In genomic region chr5:56815657-56816545, GRCh38 we compare ENCODE assay signal across 8 cellular contexts. TPM values are rescaled to one million over a fixed set of nuclear protein-coding genes. Genes with fewer than 3 reads are reported as not detected.
DNase-seq lines count a peak whose midpoint lies in the region; ATAC-seq lines count a peak whose summit lies in the region.

No MANE protein-coding gene starts in this region.

- H3K36me3 ChIP-seq in iPS DF 6.9 (ENCODE audit: control insufficient read depth, insufficient read depth, low read length) (no peaks in the 10 kb centered on the region), skeletal muscle satellite cell (ENCODE audit: insufficient read depth, low read length) (no peaks in the 10 kb centered on the region)

- H3K27ac ChIP-seq in iPS DF 6.9 (ENCODE audit: low read length) = no peak overlapping the region

- peak overlapping the region; percentile 83 for H3K9ac ChIP-seq in skeletal muscle satellite cell (ENCODE audit: low read depth, low read length)

- H3K27me3 ChIP-seq in iPS DF 6.9 (ENCODE audit: control insufficient read depth, insufficient read depth, low read length) (no peaks in the 10 kb centered on the region; the same call in 1 of the 2 replicates), skeletal muscle satellite cell (ENCODE audit: control insufficient read depth, insufficient read depth, low read length) (peaks cover 11% of the 10 kb centered on the region)

- ATAC-seq in GM19035 (IDR thresholded peaks at IDR 0.05; ENCODE audit: unreplicated experiment) = peak; percentile 33
- peak; percentile 29 for ATAC-seq in HG03159 (IDR thresholded peaks at IDR 0.05; ENCODE audit: unreplicated experiment)

- H3K4me3 ChIP-seq in iPS DF 6.9 (ENCODE audit: low read length) (peak overlapping the region; percentile 93), skeletal muscle satellite cell (ENCODE audit: low read length) (peak overlapping the region; percentile 98)

- WGBS in iPS DF 6.9 (ENCODE audit: insufficient coverage, insufficient read length) = no CpG with 5 or more reads among the region's 116 CpGs

- H3K9me3 ChIP-seq in iPS DF 6.9 (ENCODE audit: control insufficient read depth, insufficient read depth, low read length) (no peaks in the 10 kb centered on the region), skeletal muscle satellite cell (replicated peaks; ENCODE audit: low read length) (no peaks in the 10 kb centered on the region)

- DNase-seq in AG08396 (ENCODE audit: low spot score) (peak; percentile 43), SK-N-DZ (ENCODE audit: low spot score) (peak; percentile 7), anterior cingulate cortex (lab: John Stamatoyannopoulos, UW) (peak in 34 of 58 donors; percentile 23 to 84 (median 69)), iPS DF 6.9 (ENCODE audit: low read depth, low spot score) (no peak), SHP77 treated with DMSO at 0.1 percent for 48 hours (lab: John Stamatoyannopoulos, UW) (no peak)

- H3K4me1 ChIP-seq in iPS DF 6.9 (ENCODE audit: control insufficient read depth, insufficient read depth, low read length) (peaks cover 2% of the 10 kb centered on the region; the same call in 1 of the 2 replicates), skeletal muscle satellite cell (ENCODE audit: control insufficient read depth, insufficient read depth, low read length) (peaks cover 18% of the 10 kb centered on the region)

- H3K4me2 ChIP-seq in skeletal muscle satellite cell (ENCODE audit: low read length) = peak overlapping the region; percentile 100

RNA-seq across cellular contexts. Expression of gene MAP3K1, which starts 0.6 kb away (rescaled TPM):
- polyA plus RNA-seq in SK-N-DZ (2014; cell fraction: cytosol; rRNA removed) = 6.0 and 7.7 TPM in 2 replicates
- 6.1 and 6.8 TPM in 2 replicates for polyA plus RNA-seq in SK-N-DZ (2014; cell fraction: nucleus; rRNA removed)
- total RNA-seq in skeletal muscle satellite cell (2012; rRNA removed) = 3.3 and 3.5 TPM in 2 replicates

Comparison
In these comparisons a context has a peak if more than half of its experiments do, and no peak if none do; other contexts are left out.
1. DNase-seq: peak in AG08396 (single experiment), SK-N-DZ (single experiment) and anterior cingulate cortex (34 of 58); none in iPS DF 6.9 (single experiment) and SHP77 treated with DMSO at 0.1 percent for 48 hours (single experiment).